Comparison of ENCODE assay signal across 1 cellular context in the genomic region with DNA sequence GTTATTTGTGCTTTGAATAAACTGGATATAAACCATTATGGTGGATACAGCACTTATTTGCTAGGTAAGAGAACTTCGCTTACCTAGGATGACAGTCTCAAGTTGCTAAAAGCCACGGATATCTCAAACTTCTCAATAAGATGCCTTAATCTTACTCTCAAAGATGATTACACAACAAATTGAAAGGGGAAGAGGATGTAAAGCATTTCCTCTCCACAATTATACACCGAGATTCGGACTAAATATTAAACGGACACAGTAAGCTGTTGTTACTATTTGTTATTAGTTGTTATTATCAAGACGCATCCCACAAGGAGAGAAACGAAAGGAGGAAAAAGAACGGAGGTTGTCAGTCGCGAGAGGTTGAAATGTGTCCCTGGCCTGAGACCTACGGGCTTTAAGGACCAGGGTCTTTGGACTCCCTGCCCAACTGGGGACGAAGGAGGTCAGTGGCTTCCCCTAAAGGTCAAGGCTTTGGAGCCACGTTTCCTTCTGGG.
TF ChIP-seq lines count a peak whose summit lies in the region.

No MANE protein-coding gene starts in this region.

TF ChIP-seq in HEK293, 187 proteins besides CTCF, POLR2A, EP300 and RAD21 (continued from another document):
- no peak for TF ChIP-seq YY2 (tag by site-specific recombination; IDR thresholded peaks at IDR 0.05)
- no peak for TF ChIP-seq ZNF707 (tag by site-specific recombination; IDR thresholded peaks at IDR 0.05)
- no peak for TF ChIP-seq ZNF660 (tag by site-specific recombination; IDR thresholded peaks at IDR 0.05)
- no peak for TF ChIP-seq OSR2 (tag by site-specific recombination; IDR thresholded peaks at IDR 0.05)
TF ChIP-seq in HEK293: peak in this region for 0.
